ENCODE assay signal across 18 cellular contexts in genomic region chr19:45464861-45465427, GRCh38. TPM values are rescaled to one million over a fixed set of nuclear protein-coding genes. Genes with fewer than 3 reads are reported as not detected.
DNase-seq lines count a peak whose midpoint lies in the region; ATAC-seq and TF ChIP-seq lines count a peak whose summit lies in the region.
"Had no signal": no experiment of that assay in that cellular context is flagged by ENCODE, and none has a peak within 500 bp of the region (broad histone marks: within the 10 kb centered on the region; RNA-seq: fewer than 3 reads in every experiment).

No MANE protein-coding gene starts in this region.

- H3K4ac ChIP-seq in mesenchymal stem cell (ENCODE audit: low read depth in 1 of 2, low read length in 2 of 2): no peak overlapping the region

- H3K9me3 Mint-ChIP-seq in CD14-positive monocyte: peaks cover 0 to 23% (median 9%) of the 10 kb centered on the region in 7 donors
- H3K9me3 Mint-ChIP-seq: activated T-helper 17 cell treated with anti-CD3 and anti-CD28 coated beads, Interleukin-2, amount 50 U/mL, for 72 hours; CD4-positive, alpha-beta T cell; stimulated activated memory B cell treated with anti-CD40 and anti-IgM and Interleukin-4, amounts not matched to agents 10 μg/mL and 1 μg/mL and 100 μg/mL, for 72 hours had no signal

- peak overlapping the region; percentile 2 for H3K9ac ChIP-seq in mesenchymal stem cell (ENCODE audit: low read length)

- no peak overlapping the region for H3K23ac ChIP-seq in mesenchymal stem cell (ENCODE audit: low read length in 2 of 2)

- H3K4me1 ChIP-seq in mesenchymal stem cell (ENCODE audit: control insufficient read depth, insufficient read depth, low read depth, low read length): peaks cover 20% of the 10 kb centered on the region

- H3K36me3 ChIP-seq in mesenchymal stem cell (ENCODE audit: control insufficient read depth in 1 of 2, insufficient read depth in 2 of 2, low read depth in 1 of 2, low read length in 2 of 2): no peaks in the 10 kb centered on the region
- H3K36me3 ChIP-seq: tibial artery had no signal

- H3K27ac Mint-ChIP-seq in CD14-positive monocyte: peak overlapping the region; percentile 44 to 85 (median 81)
- H3K27ac Mint-ChIP-seq in T-helper 17 cell: peak overlapping the region; percentile 97
- H3K27ac Mint-ChIP-seq: activated T-helper 17 cell treated with anti-CD3 and anti-CD28 coated beads, Interleukin-2, amount 50 U/mL, for 72 hours; CD4-positive, alpha-beta T cell; stimulated activated memory B cell treated with anti-CD40 and anti-IgM and Interleukin-4, amounts not matched to agents 10 μg/mL and 1 μg/mL and 100 μg/mL, for 72 hours had no signal

- WGBS in mesenchymal stem cell: 63% methylated on average over 7 of the region's 8 CpGs

- H3K9me3 ChIP-seq in T-helper 17 cell (ENCODE audit: control insufficient read depth, low read length, poor library complexity, severe bottlenecking) (no peaks in the 10 kb centered on the region), mesenchymal stem cell (ENCODE audit: control insufficient read depth, low read length) (no peaks in the 10 kb centered on the region)
- H3K9me3 ChIP-seq: tibial artery had no signal

- no peak for ATAC-seq in T-helper 17 cell
- ATAC-seq in GM21723 (IDR thresholded peaks at IDR 0.05; ENCODE audit: unreplicated experiment): no peak
- ATAC-seq in GM21447 (IDR thresholded peaks at IDR 0.05; ENCODE audit: unreplicated experiment): no peak
- ATAC-seq in HG02840 (IDR thresholded peaks at IDR 0.05; ENCODE audit: low FRiP score, unreplicated experiment): no peak
- ATAC-seq: activated T-helper 17 cell treated with anti-CD3 and anti-CD28 coated beads, Interleukin-2, amount 50 U/mL, for 72 hours; esophagus mucosa; left ventricle myocardium superior; PC-3; right cardiac atrium; stimulated activated memory B cell treated with anti-CD40 and anti-IgM and Interleukin-4, amounts not matched to agents 10 μg/mL and 1 μg/mL and 100 μg/mL, for 72 hours had no signal

- H3K4me3 ChIP-seq in mesenchymal stem cell (ENCODE audit: insufficient read depth in 1 of 2, low read depth in 1 of 2, low read length in 2 of 2): no peak overlapping the region
- H3K4me3 ChIP-seq: tibial artery had no signal

- no peaks in the 10 kb centered on the region for H3K79me1 ChIP-seq in mesenchymal stem cell (replicated peaks; ENCODE audit: low read length, poor library complexity, severe bottlenecking)

- H2BK15ac ChIP-seq in mesenchymal stem cell (ENCODE audit: low read depth, poor library complexity, severe bottlenecking): no peak overlapping the region

- no peak overlapping the region for H3K27ac ChIP-seq in mesenchymal stem cell (ENCODE audit: low read length, poor library complexity, severe bottlenecking)
- H3K27ac ChIP-seq: tibial artery had no signal

- no peak overlapping the region for H2AK5ac ChIP-seq in mesenchymal stem cell (ENCODE audit: low read length, severe bottlenecking)

- DNase-seq in CD14-positive monocyte (ENCODE audit: low spot score) (peak; percentile 60), T-helper 17 cell (no peak), mesenchymal stem cell (peak; percentile 54)
- DNase-seq: CD4-positive, alpha-beta T cell; DMS53; left ventricle myocardium superior; NCI-H1436 treated with DMSO at 0.1 percent for 48 hours; NCI-H2171 treated with DMSO at 0.1 percent for 48 hours; PC-3; right cardiac atrium; T-helper 9 cell; tibial artery had no signal

- H3K27me3 ChIP-seq in mesenchymal stem cell (ENCODE audit: control insufficient read depth in 1 of 2, insufficient read depth in 1 of 2, low read length in 2 of 2): peaks cover 0 to 13% of the 10 kb centered on the region in 2 experiments

- intact Hi-C loops in CD14-positive monocyte (cut with micrococcal nuclease): no loop called here

- no peak overlapping the region for H3K14ac ChIP-seq in mesenchymal stem cell (ENCODE audit: low read length in 2 of 2)

- H2BK12ac ChIP-seq in mesenchymal stem cell (ENCODE audit: low read length in 2 of 2): no peak overlapping the region

- no peak overlapping the region for H2AFZ ChIP-seq in mesenchymal stem cell (ENCODE audit: low read depth, low read length)

- no peak for TF ChIP-seq CTCF in CD14-positive monocyte (IDR thresholded peaks at IDR 0.05)

- H3K4me1 Mint-ChIP-seq in CD14-positive monocyte (peaks cover 19% of the 10 kb centered on the region), T-helper 17 cell (peaks cover 17% of the 10 kb centered on the region)

- no peak overlapping the region for H2BK5ac ChIP-seq in mesenchymal stem cell (ENCODE audit: low read depth, low read length, poor library complexity, severe bottlenecking)

- H4K8ac ChIP-seq in mesenchymal stem cell (ENCODE audit: low read length): no peak overlapping the region

- H3K27me3 Mint-ChIP-seq in CD14-positive monocyte (ENCODE audit: low read depth in 3 of 3): peaks cover 18 to 39% (median 37%) of the 10 kb centered on the region in 3 donors
- peaks cover 6% of the 10 kb centered on the region for H3K27me3 Mint-ChIP-seq in T-helper 17 cell
- H3K27me3 Mint-ChIP-seq: activated T-helper 17 cell treated with anti-CD3 and anti-CD28 coated beads, Interleukin-2, amount 50 U/mL, for 72 hours had no signal

- peaks cover 4 to 6% of the 10 kb centered on the region in 2 donors for H3K36me3 Mint-ChIP-seq in CD14-positive monocyte
- H3K36me3 Mint-ChIP-seq in T-helper 17 cell (ENCODE audit: low read depth): no peaks in the 10 kb centered on the region
- H3K36me3 Mint-ChIP-seq: stimulated activated memory B cell treated with anti-CD40 and anti-IgM and Interleukin-4, amounts not matched to agents 10 μg/mL and 1 μg/mL and 100 μg/mL, for 72 hours had no signal

- H3K4me3 Mint-ChIP-seq in CD14-positive monocyte: peak overlapping the region in 1 of 2 donors; percentile 62
- H3K4me3 Mint-ChIP-seq in T-helper 17 cell: no peak overlapping the region
- H3K4me3 Mint-ChIP-seq: activated T-helper 17 cell treated with anti-CD3 and anti-CD28 coated beads, Interleukin-2, amount 50 U/mL, for 72 hours; CD4-positive, alpha-beta T cell; stimulated activated memory B cell treated with anti-CD40 and anti-IgM and Interleukin-4, amounts not matched to agents 10 μg/mL and 1 μg/mL and 100 μg/mL, for 72 hours had no signal

- H3K4me2 ChIP-seq in mesenchymal stem cell (ENCODE audit: low read length, poor library complexity, severe bottlenecking): no peak overlapping the region

- H4K91ac ChIP-seq in mesenchymal stem cell (ENCODE audit: low read length): no peak overlapping the region

- no peak overlapping the region for H3K18ac ChIP-seq in mesenchymal stem cell (ENCODE audit: low read depth in 1 of 2, low read length in 2 of 2)

- H2BK120ac ChIP-seq in mesenchymal stem cell (ENCODE audit: low read depth, low read length): no peak overlapping the region

RNA-seq across cellular contexts. Expression of gene FOSB, which starts 2.9 kb away (rescaled TPM):
- 10 to 100 TPM; 27.3 to 28.2 TPM for polyA plus RNA-seq in CD14-positive monocyte
- 1,000 to 10,000 TPM in 1 of 2 donors, 100 to 1,000 TPM in 1; 967 to 2,209 TPM for total RNA-seq in T-helper 17 cell
- 167 TPM for polyA plus RNA-seq in mesenchymal stem cell (2013, experiment 1 of 2)
- 130 TPM for polyA plus RNA-seq in mesenchymal stem cell (2013, experiment 2 of 2)

RNA-seq across cellular contexts. Expression of gene RTN2, which starts 31.9 kb away (rescaled TPM):
- polyA plus RNA-seq in CD14-positive monocyte: 1 to 10 TPM; 1.5 to 2.7 TPM
- total RNA-seq in T-helper 17 cell: 1 to 10 TPM; 2.3 to 6.2 TPM
- 30.0 TPM for polyA plus RNA-seq in mesenchymal stem cell (2013, experiment 1 of 2)
- 31.0 TPM for polyA plus RNA-seq in mesenchymal stem cell (2013, experiment 2 of 2)

RNA-seq across cellular contexts. Expression of gene PPM1N, which starts 33.3 kb away (rescaled TPM):
- 1 to 10 TPM; 1.3 to 2.7 TPM for polyA plus RNA-seq in CD14-positive monocyte
- 1 to 10 TPM; 3.8 to 8.5 TPM for total RNA-seq in T-helper 17 cell
- 2.3 TPM for polyA plus RNA-seq in mesenchymal stem cell (2013, experiment 1 of 2)
- polyA plus RNA-seq in mesenchymal stem cell (2013, experiment 2 of 2): 2.1 TPM

RNA-seq across cellular contexts. Expression of gene ERCC1, which starts 41.2 kb away (rescaled TPM):
- polyA plus RNA-seq in CD14-positive monocyte: 10 to 100 TPM; 62.2 to 74.6 TPM
- total RNA-seq in T-helper 17 cell: 10 to 100 TPM; 28.4 to 36.2 TPM
- 96.4 TPM for polyA plus RNA-seq in mesenchymal stem cell (2013, experiment 1 of 2)
- polyA plus RNA-seq in mesenchymal stem cell (2013, experiment 2 of 2): 96.1 TPM

RNA-seq across cellular contexts. Expression of gene VASP, which starts 42.3 kb away (rescaled TPM):
- polyA plus RNA-seq in CD14-positive monocyte: 100 to 1,000 TPM; 132 to 144 TPM
- total RNA-seq in T-helper 17 cell: 100 to 1,000 TPM in 1 of 2 donors, 10 to 100 TPM in 1; 99.7 to 101 TPM
- 106 TPM for polyA plus RNA-seq in mesenchymal stem cell (2013, experiment 1 of 2)
- 104 TPM for polyA plus RNA-seq in mesenchymal stem cell (2013, experiment 2 of 2)

Comparison
In these comparisons a context has a peak if more than half of its experiments do, and no peak if none do; other contexts are left out.
1. DNase-seq: peak in CD14-positive monocyte (single experiment) and mesenchymal stem cell (single experiment); none in T-helper 17 cell (0 of 3).